ENCODE assay signal across 7 cellular contexts in genomic region chr11:19903620-19904069, GRCh38.
A peak's percentile ranks its signal among the peaks of the same experiment; 100 is the strongest.
DNase-seq lines count a peak whose midpoint lies in the region; ATAC-seq, FAIRE-seq and TF ChIP-seq lines count a peak whose summit lies in the region.

No MANE protein-coding gene starts in this region.

- H3K4me3 ChIP-seq in trophoblast cell (ENCODE audit: low read depth, low read length) = no peak overlapping the region

- TF ChIP-seq CTCF in GM10248 (IDR thresholded peaks at IDR 0.05; ENCODE audit: control extremely low read depth, extremely low read depth, low read depth, missing control alignments) = peak; percentile 67

- CTCF ChIA-PET in GM10248 (lab: Yijun Ruan, JAX) = interaction anchor here (0.7 to 6.3 kb wide), 34 partner anchors 9 to 827 kb away, joined by 3 to 66 read pairs (median 4); no protein-coding TSS in a partner anchor

- H3K9ac ChIP-seq in trophoblast cell (ENCODE audit: low read length) = no peak overlapping the region

- FAIRE-seq in frontal cortex (lab: Jason Lieb, UNC) = no peak

- H4K8ac ChIP-seq in trophoblast cell (ENCODE audit: low read depth, low read length) = no peak overlapping the region

- ATAC-seq in activated T-helper 17 cell treated with anti-CD3 and anti-CD28 coated beads, Interleukin-2, amount 50 U/mL, for 72 hours (replicated peaks) = peak; percentile 64
- no peak for ATAC-seq in GM19452 (IDR thresholded peaks at IDR 0.05; ENCODE audit: unreplicated experiment)

- H2BK120ac ChIP-seq in trophoblast cell (ENCODE audit: insufficient read depth, low read length, poor library complexity) = no peak overlapping the region

- H3K27me3 Mint-ChIP-seq in activated T-helper 17 cell treated with anti-CD3 and anti-CD28 coated beads, Interleukin-2, amount 50 U/mL, for 72 hours = no peaks in the 10 kb centered on the region

- no peak overlapping the region for H4K91ac ChIP-seq in trophoblast cell (ENCODE audit: low read depth, low read length)

- H3K27ac Mint-ChIP-seq in activated T-helper 17 cell treated with anti-CD3 and anti-CD28 coated beads, Interleukin-2, amount 50 U/mL, for 72 hours = no peak overlapping the region

- H3K4me1 ChIP-seq in trophoblast cell (ENCODE audit: control insufficient read depth in 1 of 2, insufficient read depth in 2 of 2, low read length in 2 of 2) = no peaks in the 10 kb centered on the region

- H3K27me3 ChIP-seq in trophoblast cell (ENCODE audit: insufficient read depth, low read length) = no peaks in the 10 kb centered on the region

- H3K18ac ChIP-seq in trophoblast cell (ENCODE audit: low read length) = no peak overlapping the region

- no peaks in the 10 kb centered on the region for H3K36me3 Mint-ChIP-seq in activated T-helper 17 cell treated with anti-CD3 and anti-CD28 coated beads, Interleukin-2, amount 50 U/mL, for 72 hours (ENCODE audit: low read depth)

- no peak overlapping the region for H3K4me3 Mint-ChIP-seq in activated T-helper 17 cell treated with anti-CD3 and anti-CD28 coated beads, Interleukin-2, amount 50 U/mL, for 72 hours

- DNase-seq in GM10248 (ENCODE audit: extremely low spot score) (peak; percentile 47), HT1080 (ENCODE audit: low read depth) (peak; percentile 63), NOMO-1 treated with dmso at 0.1 percent for 144 hours (lab: John Stamatoyannopoulos, UW; ENCODE audit: unreplicated experiment) (peak; percentile 3), frontal cortex (ENCODE audit: low spot score in 2 of 2) (peak; percentile 26 to 32), trophoblast cell (peak; percentile 66 to 89)

- no peak overlapping the region for H3K14ac ChIP-seq in trophoblast cell (ENCODE audit: low read length)

- POLR2A ChIA-PET in GM10248 (lab: Yijun Ruan, JAX) = interaction anchor here (0.6 kb wide), 1 partner anchor 39 kb away, joined by 3 read pairs; no protein-coding TSS in a partner anchor

- peaks cover 1% of the 10 kb centered on the region for H3K9me3 ChIP-seq in trophoblast cell (ENCODE audit: insufficient read depth, low read depth, low read length)

- no peak overlapping the region for H2BK5ac ChIP-seq in trophoblast cell (ENCODE audit: low read depth, low read length, poor library complexity)

- no peak overlapping the region for H4K12ac ChIP-seq in trophoblast cell (ENCODE audit: low read depth, low read length)

- H3K9me3 Mint-ChIP-seq in activated T-helper 17 cell treated with anti-CD3 and anti-CD28 coated beads, Interleukin-2, amount 50 U/mL, for 72 hours = no peaks in the 10 kb centered on the region

- no CpG with 5 or more reads among the region's 1 CpG for WGBS in trophoblast cell (ENCODE audit: extremely low coverage, insufficient coverage, insufficient read length)

- no peaks in the 10 kb centered on the region for H3K4me1 Mint-ChIP-seq in activated T-helper 17 cell treated with anti-CD3 and anti-CD28 coated beads, Interleukin-2, amount 50 U/mL, for 72 hours

- no peak overlapping the region for H2AK5ac ChIP-seq in trophoblast cell (ENCODE audit: low read length)

- H3K79me2 ChIP-seq in trophoblast cell (ENCODE audit: control insufficient read depth, insufficient read depth, low read length, poor library complexity) = no peaks in the 10 kb centered on the region

- no peak overlapping the region for H2BK12ac ChIP-seq in trophoblast cell (ENCODE audit: low read length)

- H3K36me3 ChIP-seq in trophoblast cell (ENCODE audit: control insufficient read depth in 1 of 2, insufficient read depth in 2 of 2, low read length in 2 of 2) = no peaks in the 10 kb centered on the region

- H3K4me2 ChIP-seq in trophoblast cell (ENCODE audit: low read length) = no peak overlapping the region

- no peak overlapping the region for H3K4ac ChIP-seq in trophoblast cell (ENCODE audit: low read depth, low read length)

- H3K23ac ChIP-seq in trophoblast cell (ENCODE audit: low read length) = no peak overlapping the region

- no peak overlapping the region for H3K27ac ChIP-seq in trophoblast cell (ENCODE audit: low read depth, low read length)

- no peak overlapping the region for H2AFZ ChIP-seq in trophoblast cell (ENCODE audit: insufficient read depth, low read length, poor library complexity)

- no peaks in the 10 kb centered on the region for H3K79me1 ChIP-seq in trophoblast cell (ENCODE audit: low read length)

Comparison
In these comparisons a context has a peak if more than half of its experiments do, and no peak if none do; other contexts are left out.
1. DNase-seq: peak in every context shown above with its lines; median percentile 78 in trophoblast cell; 63 in HT1080; 47 in GM10248; 29 in frontal cortex; 3 in NOMO-1 treated with dmso at 0.1 percent for 144 hours.